In genomic region chr11:66371627-66372415, GRCh38 we compare ENCODE assay signal across 8 cellular contexts. TPM values are rescaled to one million over a fixed set of nuclear protein-coding genes. Genes with fewer than 3 reads are reported as not detected.
DNase-seq lines count a peak whose midpoint lies in the region; ATAC-seq and TF ChIP-seq lines count a peak whose summit lies in the region.

A gene with protein sequence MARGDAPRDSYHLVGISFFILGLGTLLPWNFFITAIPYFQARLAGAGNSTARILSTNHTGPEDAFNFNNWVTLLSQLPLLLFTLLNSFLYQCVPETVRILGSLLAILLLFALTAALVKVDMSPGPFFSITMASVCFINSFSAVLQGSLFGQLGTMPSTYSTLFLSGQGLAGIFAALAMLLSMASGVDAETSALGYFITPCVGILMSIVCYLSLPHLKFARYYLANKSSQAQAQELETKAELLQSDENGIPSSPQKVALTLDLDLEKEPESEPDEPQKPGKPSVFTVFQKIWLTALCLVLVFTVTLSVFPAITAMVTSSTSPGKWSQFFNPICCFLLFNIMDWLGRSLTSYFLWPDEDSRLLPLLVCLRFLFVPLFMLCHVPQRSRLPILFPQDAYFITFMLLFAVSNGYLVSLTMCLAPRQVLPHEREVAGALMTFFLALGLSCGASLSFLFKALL (minus strand): TSS chr11:66371760. CDS start chr11:66371591, 169 bp downstream.

- H3K4me2 ChIP-seq in OCI-LY7 (ENCODE audit: low read length) = peak within 1 kb of the TSS; percentile 68
- peak within 1 kb of the TSS; percentile 73 for H3K4me2 ChIP-seq in osteoblast (ENCODE audit: insufficient read depth, low read length)

- no peaks in the 10 kb centered on the region for H3K9me3 ChIP-seq in OCI-LY7 (ENCODE audit: low read length)
- no peaks in the 10 kb centered on the region for H3K9me3 ChIP-seq in osteoblast (ENCODE audit: low read depth, low read length)
- no peaks in the 10 kb centered on the region for H3K9me3 ChIP-seq in thoracic aorta

- intact Hi-C loops in OCI-LY7 (cut with micrococcal nuclease; ENCODE audit: unreplicated experiment) = loop anchor here (1.0 to 2.0 kb wide), 3 partner anchors 15 to 60 kb away; partner anchors contain the start of gene BRMS1

- H3K36me3 ChIP-seq in OCI-LY7 (ENCODE audit: insufficient read depth, low read length) = peaks cover 36% of the 10 kb centered on the region
- no peaks in the 10 kb centered on the region for H3K36me3 ChIP-seq in osteoblast (ENCODE audit: insufficient read depth, low read length)
- H3K36me3 ChIP-seq in thoracic aorta = no peaks in the 10 kb centered on the region

- H3K9me2 ChIP-seq in OCI-LY7 (ENCODE audit: insufficient read depth, low read length) = no peaks in the 10 kb centered on the region

- CTCF ChIA-PET in OCI-LY7 (lab: Charles Lee; ENCODE audit: unreplicated experiment) = interaction anchor here (0.5 to 2.4 kb wide), 4 partner anchors 8 to 59 kb away, joined by 3 to 7 read pairs (median 3); no protein-coding TSS in a partner anchor

- BruUV-seq in OCI-LY7 (replicated peaks; lab: Mats Ljungman, UMichigan) = no TSS peak

- no peaks in the 10 kb centered on the region for H4K20me1 ChIP-seq in OCI-LY7 (ENCODE audit: insufficient read depth, low read length)
- H4K20me1 ChIP-seq in osteoblast (ENCODE audit: insufficient read depth, low read length) = no peaks in the 10 kb centered on the region

- peak within 1 kb of the TSS; percentile 45 for H3K4me3 ChIP-seq in AG09309 (ENCODE audit: control insufficient read depth, low read depth, low read length)
- H3K4me3 ChIP-seq in OCI-LY7 (ENCODE audit: low read depth, low read length, poor library complexity, severe bottlenecking) = peak within 1 kb of the TSS; percentile 82
- H3K4me3 ChIP-seq in foreskin fibroblast (ENCODE audit: low read depth in 1 of 2, low read length in 2 of 2) = peak within 1 kb of the TSS; percentile 55 to 68
- peak within 1 kb of the TSS; percentile 65 for H3K4me3 ChIP-seq in osteoblast (ENCODE audit: insufficient read depth, low read length)
- H3K4me3 ChIP-seq in thoracic aorta = peak within 1 kb of the TSS; percentile 94

- H3K4me1 ChIP-seq in OCI-LY7 (ENCODE audit: insufficient read depth, low read length, poor library complexity, severe bottlenecking) (peaks cover 22% of the 10 kb centered on the region), osteoblast (ENCODE audit: insufficient read depth, low read length) (peaks cover 26% of the 10 kb centered on the region), thoracic aorta (ENCODE audit: control insufficient read depth in 1 of 2, low read depth in 2 of 2) (peaks cover 0 to 19% of the 10 kb centered on the region in 2 donors)

- H3K79me2 ChIP-seq in OCI-LY7 (ENCODE audit: insufficient read depth, low read depth, low read length) (peaks cover 17% of the 10 kb centered on the region), osteoblast (ENCODE audit: insufficient read depth, low read length) (no peaks in the 10 kb centered on the region)

- peaks cover 34% of the 10 kb centered on the region for H3K27me3 ChIP-seq in osteoblast (ENCODE audit: insufficient read depth, low read length)
- H3K27me3 ChIP-seq in thoracic aorta (replicated peaks; ENCODE audit: insufficient read depth) = no peaks in the 10 kb centered on the region

- H2AFZ ChIP-seq in OCI-LY7 (ENCODE audit: low read length) (peak within 1 kb of the TSS; percentile 88; the same call in 1 of the 2 replicates), osteoblast (ENCODE audit: low read length) (peak within 1 kb of the TSS; percentile 50)

- TF ChIP-seq CTCF in AG09309 (IDR thresholded peaks at IDR 0.05; ENCODE audit: control insufficient read depth, insufficient read depth, low read depth, low read length, missing control alignments) (no peak), OCI-LY7 (conservative IDR thresholded peaks at IDR 0.05; ENCODE audit: low read length) (no peak; the same call in 1 of the 2 replicates), foreskin fibroblast (IDR thresholded peaks at IDR 0.05; ENCODE audit: low read depth, low read length) (no peak), osteoblast (IDR thresholded peaks at IDR 0.05; ENCODE audit: extremely low read depth, low read depth, low read length) (no peak), thoracic aorta (IDR thresholded peaks at IDR 0.05) (no peak)

- ATAC-seq in GM19455 (IDR thresholded peaks at IDR 0.05; ENCODE audit: unreplicated experiment) (peak; percentile 73), thoracic aorta (ENCODE audit: insufficient number of reproducible peaks, low FRiP score, low read depth) (no peak)

- DNase-seq in AG09309 (ENCODE audit: low read depth) (no peak), HuH-7.5 (ENCODE audit: low spot score) (peak; percentile 99), OCI-LY7 (ENCODE audit: low spot score) (peak; percentile 95), activated T-helper 1 cell treated with Interleukin-2 at 50 U/mL for 16 hours (ENCODE audit: low read depth) (peak; percentile 74), foreskin fibroblast (peak in 1 of 2 donors; percentile 53), osteoblast (ENCODE audit: insufficient read length, low spot score, missing footprints) (peak; percentile 54), thoracic aorta (ENCODE audit: low spot score) (no peak)

- POLR2A ChIA-PET in OCI-LY7 (lab: Charles Lee) = interaction anchor here (0.6 to 2.8 kb wide), 7 partner anchors 14 to 146 kb away, joined by 3 to 8 read pairs (median 3); partner anchors contain the start of gene BRMS1

- H3K27ac ChIP-seq in OCI-LY7 (ENCODE audit: low read depth, low read length, poor library complexity, severe bottlenecking) = peak within 1 kb of the TSS; percentile 86
- H3K27ac ChIP-seq in osteoblast (ENCODE audit: low read depth, low read length) = no peak within 1 kb of the TSS
- peak within 1 kb of the TSS in 1 of 2 donors; percentile 47 for H3K27ac ChIP-seq in thoracic aorta

RNA-seq across cellular contexts. Expression of the gene that starts here (rescaled TPM):
- 24.7 and 33.6 TPM in 2 replicates for total RNA-seq in OCI-LY7 (2014; rRNA removed; shearing (Covaris generic))
- 55.6 and 56.4 TPM in 2 replicates for total RNA-seq in OCI-LY7 (2022)
- under 0.01 and 0.29 TPM in 2 replicates for total RNA-seq in osteoblast
- total RNA-seq in thoracic aorta = 1 to 10 TPM; 2.5 to 3.0 TPM

Comparison
In these comparisons a context has a peak if more than half of its experiments do, and no peak if none do; other contexts are left out.
1. RNA of the gene that starts here (total RNA-seq): 24.7 to 56.4 TPM in OCI-LY7; 2.5 to 3.0 TPM in thoracic aorta and under 0.01 to 0.29 TPM in osteoblast; every median in the first group is over 4 times any median in the second.
2. Peak in DNase-seq, H3K4me3 ChIP-seq and H3K4me2 ChIP-seq in osteoblast; RNA of the gene not detected or under 1 TPM.
3. DNase-seq: peak in HuH-7.5 (single experiment), OCI-LY7 (single experiment) and activated T-helper 1 cell treated with Interleukin-2 at 50 U/mL for 16 hours (single experiment); none in AG09309 (single experiment) and thoracic aorta (single experiment).
4. Peak in every context shown above with its lines, with median percentiles within 50 percentile points of each other: H3K4me3 ChIP-seq.